Comparison of ENCODE assay signal across 27 cellular contexts in genomic region chr18:68484241-68484640, GRCh38.
DNase-seq lines count a peak whose midpoint lies in the region; ATAC-seq and TF ChIP-seq lines count a peak whose summit lies in the region.
"Had no signal": no experiment of that assay in that cellular context is flagged by ENCODE, and none has a peak within 500 bp of the region (broad histone marks: within the 10 kb centered on the region; RNA-seq: fewer than 3 reads in every experiment).

No MANE protein-coding gene starts in this region.

- no peaks in the 10 kb centered on the region for H3K9me3 ChIP-seq in GM23248 (ENCODE audit: low read depth)
- H3K9me3 ChIP-seq in naive thymus-derived CD4-positive, alpha-beta T cell (ENCODE audit: control insufficient read depth in 2 of 3, low read length in 3 of 3) = no peaks in the 10 kb centered on the region
- H3K9me3 ChIP-seq: left ventricle myocardium inferior, pancreas, sigmoid colon had no signal

- H3K9me2 ChIP-seq in GM23248 (ENCODE audit: insufficient read depth) = no peaks in the 10 kb centered on the region

- no peaks in the 10 kb centered on the region for H3K27me3 ChIP-seq in GM23248 (replicated peaks; ENCODE audit: insufficient read depth)
- H3K27me3 ChIP-seq in naive thymus-derived CD4-positive, alpha-beta T cell (ENCODE audit: control insufficient read depth in 2 of 2, insufficient read depth in 2 of 2, low read length in 2 of 2) = no peaks in the 10 kb centered on the region
- H3K27me3 ChIP-seq: hepatocyte, pancreas, sigmoid colon had no signal

- in situ Hi-C loops in GM23248 (cut with MboI) = no loop called here

- H3K4me1 Mint-ChIP-seq in naive thymus-derived CD4-positive, alpha-beta T cell = no peaks in the 10 kb centered on the region
- H3K4me1 Mint-ChIP-seq: activated naive CD8-positive, alpha-beta T cell treated with anti-CD3 and anti-CD28 coated beads, Interleukin-2, amount 50 U/mL, for 24 hours; CD14-positive monocyte; immature natural killer cell; nephron had no signal

- no peaks in the 10 kb centered on the region for H3K36me3 ChIP-seq in GM23248 (ENCODE audit: low read depth)
- H3K36me3 ChIP-seq in naive thymus-derived CD4-positive, alpha-beta T cell (ENCODE audit: control insufficient read depth in 2 of 3, insufficient read depth in 3 of 3, low read length in 3 of 3) = no peaks in the 10 kb centered on the region
- H3K36me3 ChIP-seq: left ventricle myocardium inferior, pancreas, sigmoid colon had no signal

- H3K36me3 Mint-ChIP-seq in naive thymus-derived CD4-positive, alpha-beta T cell = no peaks in the 10 kb centered on the region
- H3K36me3 Mint-ChIP-seq: activated CD4-positive, alpha-beta memory T cell treated with anti-CD3 and anti-CD28 coated beads for 36 hours; CD14-positive monocyte; immature natural killer cell had no signal

- H3K4me3 Mint-ChIP-seq in naive thymus-derived CD4-positive, alpha-beta T cell = no peak overlapping the region
- H3K4me3 Mint-ChIP-seq: activated CD4-positive, alpha-beta memory T cell treated with anti-CD3 and anti-CD28 coated beads for 36 hours; activated naive CD8-positive, alpha-beta T cell treated with anti-CD3 and anti-CD28 coated beads, Interleukin-2, amount 50 U/mL, for 24 hours; CD14-positive monocyte; immature natural killer cell; nephron had no signal

- CTCF ChIA-PET in naive thymus-derived CD4-positive, alpha-beta T cell (lab: Charles Lee) = no interaction called here

- no peak overlapping the region for H3K27ac ChIP-seq in GM23248
- H3K27ac ChIP-seq in naive thymus-derived CD4-positive, alpha-beta T cell (ENCODE audit: low read depth, low read length) = no peak overlapping the region
- H3K27ac ChIP-seq: hepatocyte, left ventricle myocardium inferior, pancreas, sigmoid colon had no signal

- H3K9ac ChIP-seq in GM23248 = no peak overlapping the region

- no peak overlapping the region for H3K4me2 ChIP-seq in GM23248 (ENCODE audit: unreplicated experiment)
- H3K4me2 ChIP-seq: hepatocyte had no signal

- no peak for ATAC-seq in GM19452 (IDR thresholded peaks at IDR 0.05; ENCODE audit: unreplicated experiment)
- ATAC-seq in naive thymus-derived CD4-positive, alpha-beta T cell = no peak
- ATAC-seq: activated naive CD8-positive, alpha-beta T cell treated with anti-CD3 and anti-CD28 coated beads, Interleukin-2, amount 50 U/mL, for 24 hours; HepG2; pancreas had no signal

- no peak for TF ChIP-seq CTCF in choroid plexus epithelial cell (conservative IDR thresholded peaks at IDR 0.05; ENCODE audit: low read depth, low read length)

- intact Hi-C loops in naive thymus-derived CD4-positive, alpha-beta T cell (cut with micrococcal nuclease) = no loop called here

- no peak overlapping the region for H2AFZ ChIP-seq in GM23248
- H2AFZ ChIP-seq: hepatocyte had no signal

- peaks cover 0 to 10% (median 0%) of the 10 kb centered on the region in 5 donors for H3K27me3 Mint-ChIP-seq in naive thymus-derived CD4-positive, alpha-beta T cell
- H3K27me3 Mint-ChIP-seq: activated CD4-positive, alpha-beta memory T cell treated with anti-CD3 and anti-CD28 coated beads for 36 hours had no signal

- H3F3A ChIP-seq in GM23248 (ENCODE audit: insufficient read depth) = no peaks in the 10 kb centered on the region

- DNase-seq in GM23248 (peak; percentile 8), RPMI7951 (ENCODE audit: low read depth) (peak; percentile 15), choroid plexus epithelial cell (ENCODE audit: low read depth) (peak; percentile 58), renal cortical epithelial cell (ENCODE audit: low read depth) (peak; percentile 29), SHP77 (lab: John Stamatoyannopoulos, UW) (no peak)
- DNase-seq in naive thymus-derived CD4-positive, alpha-beta T cell = no peak
- DNase-seq: activated CD4-positive, alpha-beta memory T cell treated with anti-CD3 and anti-CD28 coated beads for 36 hours; activated CD4-positive, CD25-positive, alpha-beta regulatory T cell; activated effector memory CD4-positive, alpha-beta T cell treated with Interleukin-2 at 50 U/mL for 16 hours; activated naive CD8-positive, alpha-beta T cell treated with anti-CD3 and anti-CD28 coated beads, Interleukin-2, amount 50 U/mL, for 24 hours; caudate nucleus; dermis blood vessel endothelial cell; foreskin melanocyte; immature natural killer cell; left ventricle myocardium inferior; NCI-H2081 treated with DMSO at 0.1 percent for 48 hours; NCI-H510A; pancreas; RPMI8226; sigmoid colon; substantia nigra; T-helper 9 cell had no signal

- H3K4me3 ChIP-seq in GM23248 (no peak overlapping the region), choroid plexus epithelial cell (ENCODE audit: low read depth, low read length) (no peak overlapping the region)
- H3K4me3 ChIP-seq in naive thymus-derived CD4-positive, alpha-beta T cell (ENCODE audit: low read length) = no peak overlapping the region
- H3K4me3 ChIP-seq: hepatocyte, left ventricle myocardium inferior, pancreas, sigmoid colon had no signal

- H3K79me2 ChIP-seq in GM23248 (ENCODE audit: insufficient read depth) = no peaks in the 10 kb centered on the region
- H3K79me2 ChIP-seq: hepatocyte had no signal

- H3K9me3 Mint-ChIP-seq in naive thymus-derived CD4-positive, alpha-beta T cell = peaks cover 0 to 3% (median 0%) of the 10 kb centered on the region in 11 donors
- H3K9me3 Mint-ChIP-seq: activated CD4-positive, alpha-beta memory T cell treated with anti-CD3 and anti-CD28 coated beads for 36 hours; activated naive CD8-positive, alpha-beta T cell treated with anti-CD3 and anti-CD28 coated beads, Interleukin-2, amount 50 U/mL, for 24 hours; nephron had no signal

- POLR2A ChIA-PET in naive thymus-derived CD4-positive, alpha-beta T cell (lab: Charles Lee) = no interaction called here

- WGBS in GM23248 (ENCODE audit: low coverage in 1 of 2, low lambda C conversion rate in 2 of 2, missing lambda C conversion rate in 2 of 2), 2 experiments = 83 to 90% methylated on average over 4 of the region's 4 CpGs

- H4K20me1 ChIP-seq in GM23248 (ENCODE audit: insufficient read depth) = no peaks in the 10 kb centered on the region

- no peak overlapping the region for H3K27ac Mint-ChIP-seq in naive thymus-derived CD4-positive, alpha-beta T cell
- H3K27ac Mint-ChIP-seq: activated CD4-positive, alpha-beta memory T cell treated with anti-CD3 and anti-CD28 coated beads for 36 hours; activated naive CD8-positive, alpha-beta T cell treated with anti-CD3 and anti-CD28 coated beads, Interleukin-2, amount 50 U/mL, for 24 hours; CD14-positive monocyte; immature natural killer cell; nephron had no signal

- no peaks in the 10 kb centered on the region for H3K4me1 ChIP-seq in GM23248 (ENCODE audit: insufficient read depth)
- no peaks in the 10 kb centered on the region for H3K4me1 ChIP-seq in naive thymus-derived CD4-positive, alpha-beta T cell (ENCODE audit: control insufficient read depth in 2 of 2, insufficient read depth in 2 of 2, low read length in 2 of 2)
- H3K4me1 ChIP-seq: left ventricle myocardium inferior, pancreas, sigmoid colon had no signal

Comparison
In these comparisons a context has a peak if more than half of its experiments do, and no peak if none do; other contexts are left out.
1. DNase-seq: peak in GM23248 (single experiment), RPMI7951 (single experiment), choroid plexus epithelial cell (single experiment) and renal cortical epithelial cell (single experiment); none in SHP77 (0 of 2) and naive thymus-derived CD4-positive, alpha-beta T cell (0 of 9).